In the genomic region with DNA sequence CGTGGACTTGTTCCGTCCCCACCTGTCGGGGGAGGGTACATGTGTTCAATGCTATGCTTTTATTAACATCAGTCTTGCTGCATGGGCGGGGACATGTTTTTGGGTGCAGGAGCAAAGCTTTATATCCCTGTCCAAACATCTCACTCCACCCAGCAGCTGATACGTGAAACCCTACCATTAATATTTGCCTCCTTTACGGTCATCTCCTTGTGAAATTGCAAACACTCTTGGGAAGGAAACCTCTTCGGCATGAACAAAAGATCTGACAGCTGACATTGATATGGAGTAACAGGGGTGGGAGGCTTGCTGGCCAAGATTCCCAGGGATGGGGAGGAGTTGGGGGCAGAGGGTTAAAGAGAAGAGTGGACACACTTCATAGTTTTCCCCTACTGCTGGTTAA, we compare ENCODE assay signal across 20 cellular contexts. TPM values are rescaled to one million over a fixed set of nuclear protein-coding genes. Genes with fewer than 3 reads are reported as not detected.
DNase-seq lines count a peak whose midpoint lies in the region; ATAC-seq and TF ChIP-seq lines count a peak whose summit lies in the region.
"Had no signal": no experiment of that assay in that cellular context is flagged by ENCODE, and none has a peak within 500 bp of the region (broad histone marks: within the 10 kb centered on the region; RNA-seq: fewer than 3 reads in every experiment).

No MANE protein-coding gene starts in this region.

- H3K9me3 ChIP-seq in SJCRH30 (replicated peaks): no peaks in the 10 kb centered on the region
- H3K9me3 ChIP-seq in colonic mucosa: no peaks in the 10 kb centered on the region

- intact Hi-C loops in colonic mucosa (cut with DNase I): no loop called here

- H3K36me3 ChIP-seq in SJCRH30: no peaks in the 10 kb centered on the region
- no peaks in the 10 kb centered on the region for H3K36me3 ChIP-seq in colonic mucosa

- no peak for ATAC-seq in GM21367 (IDR thresholded peaks at IDR 0.05; ENCODE audit: unreplicated experiment)

- no peak overlapping the region for H3K9ac ChIP-seq in colonic mucosa (ENCODE audit: low read depth in 2 of 2, low read length in 2 of 2)

- H3K4me1 ChIP-seq in SJCRH30 (peaks cover 18% of the 10 kb centered on the region), colonic mucosa (no peaks in the 10 kb centered on the region)

- H3K4me3 ChIP-seq in SJCRH30 (no peak overlapping the region), colonic mucosa (no peak overlapping the region)

- TF ChIP-seq CTCF in colonic mucosa (IDR thresholded peaks at IDR 0.05): no peak

- H3K27me3 ChIP-seq in SJCRH30 (no peaks in the 10 kb centered on the region), colonic mucosa (no peaks in the 10 kb centered on the region)

- H3K27ac ChIP-seq in SJCRH30 (no peak overlapping the region), colonic mucosa (no peak overlapping the region)
- H3K27ac ChIP-seq: RWPE1 had no signal

- DNase-seq in NCI-H748 (lab: John Stamatoyannopoulos, UW; ENCODE audit: unreplicated experiment): peak; percentile 40
- DNase-seq in NCI-H748 treated with DMSO at 0.1 percent for 48 hours (lab: John Stamatoyannopoulos, UW): no peak
- DNase-seq in SJCRH30: peak; percentile 52 to 68
- peak; percentile 13 for DNase-seq in myocyte (ENCODE audit: low read depth)
- peak; percentile 3 for DNase-seq in stimulated activated CD8-positive, alpha-beta memory T cell treated with anti-CD3 and anti-CD28 coated beads, Interleukin-4, amount 100 ng/mL, for 48 hours
- DNase-seq in colonic mucosa: no peak
- no peak for DNase-seq in DMS53 (lab: John Stamatoyannopoulos, UW)
- DNase-seq: 8988T; Calu3; CD4-positive, alpha-beta memory T cell; HCEC 1CT; IMR-90; Karpas-422; MM.1S; NCI-H1092 treated with DMSO at 0.1 percent for 48 hours; NCI-H2107; NCI-H526 treated with DMSO at 0.1 percent for 48 hours; NK-92 treated with Interleukin-12 subunit alpha and Interleukin-12 subunit beta, amount 100 ng/mL, for 24 hours had no signal

RNA-seq across cellular contexts. Expression of gene VEGFA, which starts 22.3 kb away (rescaled TPM):
- total RNA-seq in SJCRH30 (2014; rRNA removed; shearing (Covaris generic)): 27.0 and 31.6 TPM in 2 replicates
- total RNA-seq in myocyte (44.1 and 57.0 TPM in 2 replicates), colonic mucosa (100 to 1,000 TPM; 113 to 216 TPM)
- polyA plus RNA-seq in myocyte (2012): 163 TPM
- polyA plus RNA-seq: CD4-positive, alpha-beta memory T cell had no signal

Comparison
In these comparisons a context has a peak if more than half of its experiments do, and no peak if none do; other contexts are left out.
1. DNase-seq: peak in NCI-H748 (single experiment), SJCRH30 (2 of 2), myocyte (single experiment) and stimulated activated CD8-positive, alpha-beta memory T cell treated with anti-CD3 and anti-CD28 coated beads, Interleukin-4, amount 100 ng/mL, for 48 hours (single experiment); none in NCI-H748 treated with DMSO at 0.1 percent for 48 hours (single experiment), colonic mucosa (single experiment) and DMS53 (single experiment).